ENCODE assay signal across 2 cellular contexts in genomic region chr20:2515203-2515602, GRCh38.
TF ChIP-seq lines count a peak whose summit lies in the region.

No MANE protein-coding gene starts in this region.

TF ChIP-seq in A549, 52 proteins besides CTCF, POLR2A, EP300 and RAD21:
- TF ChIP-seq TFCP2L1 (CRISPR knock-in tag; IDR thresholded peaks at IDR 0.05) (no peak), NFE2L2 (conservative IDR thresholded peaks at IDR 0.05; ENCODE audit: low read length) (peak; percentile 93), MAFK (IDR thresholded peaks at IDR 0.05; ENCODE audit: partially characterized antibody) (peak; percentile 95), E2F6 (IDR thresholded peaks at IDR 0.05; ENCODE audit: borderline replicate concordance, low read depth) (no peak)

TF ChIP-seq in IMR-90, 13 proteins besides CTCF, POLR2A, EP300 and RAD21:
- no peak for TF ChIP-seq USF2 (IDR thresholded peaks at IDR 0.05; ENCODE audit: low read depth, low read length)
- no peak for TF ChIP-seq SMC3 (IDR thresholded peaks at IDR 0.05; ENCODE audit: low read depth, low read length)
- TF ChIP-seq FOS (IDR thresholded peaks at IDR 0.05; ENCODE audit: low read depth, low read length): no peak
- peak; percentile 78 for TF ChIP-seq MAFK (IDR thresholded peaks at IDR 0.05; ENCODE audit: low read depth, low read length)
- TF ChIP-seq ELK1 (IDR thresholded peaks at IDR 0.05; ENCODE audit: borderline replicate concordance, low read depth, low read length): no peak
- TF ChIP-seq NFE2L2 (IDR thresholded peaks at IDR 0.05; ENCODE audit: low read depth, low read length): peak; percentile 98
